13 cellular contexts compared by ENCODE assay signal in genomic region chr10:31142026-31142425, GRCh38.
DNase-seq lines count a peak whose midpoint lies in the region; ATAC-seq and TF ChIP-seq lines count a peak whose summit lies in the region.
"Had no signal": no experiment of that assay in that cellular context is flagged by ENCODE, and none has a peak within 500 bp of the region (broad histone marks: within the 10 kb centered on the region; RNA-seq: fewer than 3 reads in every experiment).

No MANE protein-coding gene starts in this region.

- no peaks in the 10 kb centered on the region for H3K9me3 ChIP-seq in SJSA1 (replicated peaks)
- no peaks in the 10 kb centered on the region for H3K9me3 ChIP-seq in smooth muscle cell (replicated peaks; ENCODE audit: low read depth)
- H3K9me3 ChIP-seq: spleen, tibial nerve had no signal

- H3K4me2 ChIP-seq in smooth muscle cell, result no peak overlapping the region

- peaks cover 33% of the 10 kb centered on the region for H3K4me1 Mint-ChIP-seq in activated CD4-positive, alpha-beta T cell treated with anti-CD3 and anti-CD28 coated beads, Interleukin-2, amount 10 ng/mL, durations not matched to agents 24 days and 14 days
- H3K4me1 Mint-ChIP-seq in immature natural killer cell, result peaks cover 7 to 14% of the 10 kb centered on the region in 2 donors

- WGBS in smooth muscle cell (ENCODE audit: low lambda C conversion rate), result 26% methylated on average over 5 of the region's 5 CpGs

- no peak overlapping the region for H3K4me3 ChIP-seq in SJSA1
- H3K4me3 ChIP-seq in smooth muscle cell, result no peak overlapping the region
- H3K4me3 ChIP-seq: spleen, tibial nerve had no signal

- no peak overlapping the region for H3K9ac ChIP-seq in smooth muscle cell (ENCODE audit: low read depth)

- no peak overlapping the region for H2AFZ ChIP-seq in smooth muscle cell (ENCODE audit: low read depth)

- H3K27me3 ChIP-seq in SJSA1 (replicated peaks) (no peaks in the 10 kb centered on the region), smooth muscle cell (ENCODE audit: low read depth) (no peaks in the 10 kb centered on the region)
- H3K27me3 ChIP-seq: tibial nerve had no signal

- H3K36me3 ChIP-seq in SJSA1 (no peaks in the 10 kb centered on the region), smooth muscle cell (ENCODE audit: low read depth) (no peaks in the 10 kb centered on the region)
- H3K36me3 ChIP-seq: spleen, tibial nerve had no signal

- no peaks in the 10 kb centered on the region for H3K27me3 Mint-ChIP-seq in activated CD4-positive, alpha-beta T cell treated with anti-CD3 and anti-CD28 coated beads, Interleukin-2, amount 10 ng/mL, durations not matched to agents 24 days and 14 days
- H3K27me3 Mint-ChIP-seq in immature natural killer cell (ENCODE audit: low read depth in 3 of 3), result peaks cover 2 to 6% (median 3%) of the 10 kb centered on the region in 3 donors

- no peak overlapping the region for H3K27ac Mint-ChIP-seq in activated CD4-positive, alpha-beta T cell treated with anti-CD3 and anti-CD28 coated beads, Interleukin-2, amount 10 ng/mL, durations not matched to agents 24 days and 14 days
- H3K27ac Mint-ChIP-seq in immature natural killer cell, result no peak overlapping the region
- H3K27ac Mint-ChIP-seq: activated naive CD4-positive, alpha-beta T cell treated with anti-CD3 and anti-CD28 coated beads, Interleukin-2, amount 50 U/mL, for 24 hours had no signal

- no peaks in the 10 kb centered on the region for H3K9me3 Mint-ChIP-seq in activated CD4-positive, alpha-beta T cell treated with anti-CD3 and anti-CD28 coated beads, Interleukin-2, amount 10 ng/mL, durations not matched to agents 24 days and 14 days
- H3K9me3 Mint-ChIP-seq in immature natural killer cell, result peaks cover 0 to 1% (median 0%) of the 10 kb centered on the region in 6 donors
- H3K9me3 Mint-ChIP-seq: activated naive CD4-positive, alpha-beta T cell treated with anti-CD3 and anti-CD28 coated beads, Interleukin-2, amount 50 U/mL, for 24 hours had no signal

- H3K27ac ChIP-seq in SJSA1 (no peak overlapping the region), smooth muscle cell (ENCODE audit: low read depth) (peak overlapping the region; percentile 44)
- H3K27ac ChIP-seq: spleen, tibial nerve had no signal

- intact Hi-C loops in activated CD4-positive, alpha-beta T cell treated with anti-CD3 and anti-CD28 coated beads, Interleukin-2, amount 10 ng/mL, durations not matched to agents 24 days and 14 days (cut with micrococcal nuclease), result no loop called here

- DNase-seq in activated CD4-positive, alpha-beta T cell treated with anti-CD3 and anti-CD28 coated beads, Interleukin-2, amount 10 ng/mL, durations not matched to agents 24 days and 14 days, result peak; percentile 43
- DNase-seq in activated CD4-positive, alpha-beta T cell treated with anti-CD3 and anti-CD28 coated beads, Interleukin-2, amount 50 U/mL, for 48 hours, result no peak
- DNase-seq in SJSA1 (ENCODE audit: low read depth in 1 of 2, low spot score in 2 of 2) (peak; percentile 64 to 65), fibroblast of peridontal ligament (ENCODE audit: extremely low read depth) (peak; percentile 71), smooth muscle cell (lab: John Stamatoyannopoulos, UW; ENCODE audit: unreplicated experiment) (no peak), SK-N-DZ (ENCODE audit: low spot score) (no peak), immature natural killer cell (no peak)
- DNase-seq: foreskin melanocyte, spleen had no signal

- no peak for TF ChIP-seq CTCF in smooth muscle cell (IDR thresholded peaks at IDR 0.05; ENCODE audit: borderline replicate concordance, insufficient read depth, poor library complexity, severe bottlenecking)

- no peak for ATAC-seq in HG02840 (IDR thresholded peaks at IDR 0.05; ENCODE audit: low FRiP score, unreplicated experiment)
- ATAC-seq: left lobe of liver had no signal

- no peaks in the 10 kb centered on the region for H4K20me1 ChIP-seq in smooth muscle cell (ENCODE audit: low read depth)

- H3K36me3 Mint-ChIP-seq in activated CD4-positive, alpha-beta T cell treated with anti-CD3 and anti-CD28 coated beads, Interleukin-2, amount 10 ng/mL, durations not matched to agents 24 days and 14 days (ENCODE audit: low read depth), result peaks cover 2% of the 10 kb centered on the region
- H3K36me3 Mint-ChIP-seq in immature natural killer cell, result no peaks in the 10 kb centered on the region
- H3K36me3 Mint-ChIP-seq: activated naive CD4-positive, alpha-beta T cell treated with anti-CD3 and anti-CD28 coated beads, Interleukin-2, amount 50 U/mL, for 24 hours had no signal

- H3K79me2 ChIP-seq in smooth muscle cell (ENCODE audit: low read depth), result no peaks in the 10 kb centered on the region

- H3K4me3 Mint-ChIP-seq in activated CD4-positive, alpha-beta T cell treated with anti-CD3 and anti-CD28 coated beads, Interleukin-2, amount 10 ng/mL, durations not matched to agents 24 days and 14 days, result no peak overlapping the region
- no peak overlapping the region for H3K4me3 Mint-ChIP-seq in immature natural killer cell
- H3K4me3 Mint-ChIP-seq: activated naive CD4-positive, alpha-beta T cell treated with anti-CD3 and anti-CD28 coated beads, Interleukin-2, amount 50 U/mL, for 24 hours had no signal

- H3K4me1 ChIP-seq in SJSA1 (replicated peaks) (peaks cover 48% of the 10 kb centered on the region), smooth muscle cell (ENCODE audit: low read depth) (peaks cover 11% of the 10 kb centered on the region)

- peaks cover 4% of the 10 kb centered on the region for H3F3A ChIP-seq in smooth muscle cell (ENCODE audit: low read depth)

Comparison
In these comparisons a context has a peak if more than half of its experiments do, and no peak if none do; other contexts are left out.
1. DNase-seq: peak in activated CD4-positive, alpha-beta T cell treated with anti-CD3 and anti-CD28 coated beads, Interleukin-2, amount 10 ng/mL, durations not matched to agents 24 days and 14 days (single experiment), SJSA1 (2 of 2) and fibroblast of peridontal ligament (single experiment); none in activated CD4-positive, alpha-beta T cell treated with anti-CD3 and anti-CD28 coated beads, Interleukin-2, amount 50 U/mL, for 48 hours (0 of 2), smooth muscle cell (single experiment), SK-N-DZ (single experiment) and immature natural killer cell (0 of 3).